8 cellular contexts compared by ENCODE assay signal in the genomic region with DNA sequence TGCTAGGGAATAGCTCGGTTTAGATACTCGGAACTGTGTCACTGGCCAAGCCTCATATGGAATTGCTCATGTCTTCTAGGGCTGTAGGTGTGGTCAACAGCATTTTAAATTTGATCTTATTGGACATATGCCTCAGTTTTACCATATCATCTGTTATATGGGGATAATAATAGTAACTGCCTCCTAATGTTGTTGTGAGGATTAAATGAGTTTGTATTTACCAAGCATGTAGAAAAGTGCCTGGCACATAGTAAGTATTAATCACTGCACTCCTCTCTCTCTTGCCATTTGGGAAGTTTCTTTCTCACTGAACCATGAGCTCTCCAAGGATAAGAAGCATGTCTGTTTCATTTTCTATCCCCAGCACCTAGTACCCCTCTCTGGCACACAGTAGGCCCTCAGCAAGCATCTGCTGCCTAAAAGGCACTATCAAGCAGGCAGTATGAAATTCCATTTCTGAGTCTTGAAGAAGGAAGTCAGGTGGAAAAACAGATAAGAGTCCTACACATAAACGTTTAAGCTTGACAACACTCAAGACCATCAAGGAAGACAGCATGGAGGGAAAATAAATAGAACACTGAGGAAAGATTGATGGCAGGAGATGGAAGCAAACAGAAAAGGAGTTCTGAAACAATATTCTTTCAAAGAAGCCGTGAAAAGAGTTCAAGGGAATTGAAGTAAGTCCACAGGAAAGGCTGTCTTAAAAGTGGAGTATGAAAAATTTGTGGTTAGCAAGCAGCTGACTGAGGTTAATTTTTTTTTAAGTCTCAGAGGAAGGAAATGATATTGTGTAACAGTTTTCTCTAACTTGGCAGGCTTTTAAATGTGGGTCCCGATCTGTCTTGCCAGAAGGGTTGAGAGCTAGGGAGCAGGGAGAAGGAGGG. TPM values are rescaled to one million over a fixed set of nuclear protein-coding genes. Genes with fewer than 3 reads are reported as not detected.
DNase-seq lines count a peak whose midpoint lies in the region; ATAC-seq and TF ChIP-seq lines count a peak whose summit lies in the region.

No MANE protein-coding gene starts in this region.

- TF ChIP-seq POLR2A in testis (IDR thresholded peaks at IDR 0.05) (no peak), ovary (IDR thresholded peaks at IDR 0.05) (no peak)

- DNase-seq in GM06990 (ENCODE audit: extremely low read depth, insufficient read length) (peak; percentile 55), KBM-7 (peak; percentile 96), adipocyte (ENCODE audit: low read depth) (peak; percentile 87), immature natural killer cell (peak; percentile 71 to 72 (median 72)), testis (peak; percentile 43), NCI-H1105 treated with DMSO at 0.1 percent for 48 hours (lab: John Stamatoyannopoulos, UW) (no peak), ovary (no peak)

- H3K27ac Mint-ChIP-seq in immature natural killer cell: peak overlapping the region in 5 of 6 donors; percentile 21 to 70 (median 42)

- H3K9ac ChIP-seq in adipocyte (ENCODE audit: low read length): peak overlapping the region; percentile 59

- no peaks in the 10 kb centered on the region for H3K9me3 ChIP-seq in adipocyte (ENCODE audit: control insufficient read depth, low read length)
- H3K9me3 ChIP-seq in testis: no peaks in the 10 kb centered on the region
- H3K9me3 ChIP-seq in ovary: no peaks in the 10 kb centered on the region

- peaks cover 21 to 32% (median 32%) of the 10 kb centered on the region in 3 donors for H3K27me3 Mint-ChIP-seq in immature natural killer cell (ENCODE audit: low read depth in 3 of 3)

- H3K27me3 ChIP-seq in GM06990 (replicated peaks; ENCODE audit: control insufficient read depth, insufficient read depth, low read length): no peaks in the 10 kb centered on the region
- no peaks in the 10 kb centered on the region for H3K27me3 ChIP-seq in adipocyte (replicated peaks; ENCODE audit: control insufficient read depth, insufficient read depth, low read length)
- H3K27me3 ChIP-seq in testis: no peaks in the 10 kb centered on the region
- H3K27me3 ChIP-seq in ovary: no peaks in the 10 kb centered on the region

- H3K4me3 Mint-ChIP-seq in immature natural killer cell: peak overlapping the region; percentile 44 to 75 (median 73)

- in situ Hi-C loops in KBM-7 (cut with MboI; ENCODE audit: low pct_unique_long_range_greater_than_20kb, low sequenced_read_pairs): no loop called here

- H3K4me1 Mint-ChIP-seq in immature natural killer cell: peaks cover 40 to 41% of the 10 kb centered on the region in 2 donors

- no peaks in the 10 kb centered on the region for H3K36me3 Mint-ChIP-seq in immature natural killer cell

- 42% methylated on average over 5 of the region's 5 CpGs for WGBS in testis, 2 donors
- 38 to 40% (median 39%) methylated on average over 5 of the region's 5 CpGs for WGBS in ovary, 3 donors

- H3K9me3 Mint-ChIP-seq in immature natural killer cell: peaks cover 0 to 4% (median 0%) of the 10 kb centered on the region in 6 donors

- H3K27ac ChIP-seq in testis: peak overlapping the region; percentile 77 to 97
- peak overlapping the region in 1 of 2 donors; percentile 18 for H3K27ac ChIP-seq in ovary

- no peak for TF ChIP-seq EP300 in ovary (IDR thresholded peaks at IDR 0.05)

- TF ChIP-seq CTCF in GM06990 (IDR thresholded peaks at IDR 0.05; ENCODE audit: insufficient read depth, low read length, poor library complexity, severe bottlenecking) (no peak), testis (IDR thresholded peaks at IDR 0.05) (no peak), ovary (IDR thresholded peaks at IDR 0.05) (no peak)

- intact Hi-C loops in testis (cut with DNase I; ENCODE audit: low total_unique reads): no loop called here
- intact Hi-C loops in ovary (cut with DNase I): loop anchor here in 1 of 4 donors (5.0 kb wide), 1 partner anchor 66 kb away; no protein-coding TSS in a partner anchor

- H3K36me3 ChIP-seq in GM06990 (ENCODE audit: control insufficient read depth, insufficient read depth, low read length) (peaks cover 2% of the 10 kb centered on the region), adipocyte (ENCODE audit: control insufficient read depth, insufficient read depth, low read length, severe bottlenecking) (peaks cover 5% of the 10 kb centered on the region), testis (ENCODE audit: low read depth, missing control alignments) (no peaks in the 10 kb centered on the region), ovary (no peaks in the 10 kb centered on the region)

- peak overlapping the region; percentile 38 for H3K4me3 ChIP-seq in GM06990 (replicated peaks; ENCODE audit: low read depth, low read length)
- H3K4me3 ChIP-seq in adipocyte (ENCODE audit: low read length): peak overlapping the region; percentile 60
- no peak overlapping the region for H3K4me3 ChIP-seq in testis
- no peak overlapping the region for H3K4me3 ChIP-seq in ovary

- ATAC-seq in GM21723 (IDR thresholded peaks at IDR 0.05; ENCODE audit: unreplicated experiment): no peak

- H3K4me1 ChIP-seq in adipocyte (ENCODE audit: control insufficient read depth, insufficient read depth, low read length) (peaks cover 35% of the 10 kb centered on the region), testis (peaks cover 21% of the 10 kb centered on the region), ovary (ENCODE audit: insufficient read depth) (peaks cover 7% of the 10 kb centered on the region)

RNA-seq across cellular contexts. Expression of gene ATP6V0A1, which starts 2.2 kb away (rescaled TPM):
- 1 to 10 TPM in 2 of 3 donors, under 1 TPM in 1; 0.76 to 4.2 (median 1.4) TPM for polyA plus RNA-seq in immature natural killer cell
- total RNA-seq in testis: 100 to 1,000 TPM; 131 to 143 TPM
- polyA plus RNA-seq in testis (ENCODE audit: insufficient read depth, low read depth, low replicate concordance): 89.9 TPM
- total RNA-seq in ovary: 10 to 100 TPM; 47.6 to 94.1 (median 74.1) TPM
- 100 to 1,000 TPM in 1 of 2 donors, 10 to 100 TPM in 1; 36.3 to 118 TPM for polyA plus RNA-seq in ovary

RNA-seq across cellular contexts. Expression of gene CAVIN1, which starts 33.4 kb away (rescaled TPM):
- polyA plus RNA-seq in immature natural killer cell (not detected), testis (ENCODE audit: insufficient read depth, low read depth, low replicate concordance) (106 TPM), ovary (100 to 1,000 TPM; 226 to 253 TPM)
- total RNA-seq in testis (10 to 100 TPM; 49.4 to 68.4 TPM), ovary (100 to 1,000 TPM; 122 to 407 (median 281) TPM)

Comparison
In these comparisons a context has a peak if more than half of its experiments do, and no peak if none do; other contexts are left out.
1. DNase-seq: peak in GM06990 (single experiment), KBM-7 (single experiment), adipocyte (single experiment), immature natural killer cell (3 of 3) and testis (single experiment); none in NCI-H1105 treated with DMSO at 0.1 percent for 48 hours (single experiment) and ovary (0 of 5).
2. H3K4me3 ChIP-seq: peak in GM06990 (single experiment) and adipocyte (single experiment); none in testis (0 of 2) and ovary (single experiment).
3. RNA of gene ATP6V0A1, which starts 2.2 kb away (polyA plus RNA-seq): 36.3 to 118 TPM in ovary and 89.9 TPM in testis (single experiment); 0.76 to 4.2 TPM in immature natural killer cell; every median in the first group is over 4 times any median in the second.
4. RNA of gene CAVIN1, which starts 33.4 kb away (polyA plus RNA-seq): 226 to 253 TPM in ovary and 106 TPM in testis (single experiment); not detected in immature natural killer cell; every median in the first group is over 100 times any median in the second.